20 cellular contexts compared by ENCODE assay signal in the genomic region with DNA sequence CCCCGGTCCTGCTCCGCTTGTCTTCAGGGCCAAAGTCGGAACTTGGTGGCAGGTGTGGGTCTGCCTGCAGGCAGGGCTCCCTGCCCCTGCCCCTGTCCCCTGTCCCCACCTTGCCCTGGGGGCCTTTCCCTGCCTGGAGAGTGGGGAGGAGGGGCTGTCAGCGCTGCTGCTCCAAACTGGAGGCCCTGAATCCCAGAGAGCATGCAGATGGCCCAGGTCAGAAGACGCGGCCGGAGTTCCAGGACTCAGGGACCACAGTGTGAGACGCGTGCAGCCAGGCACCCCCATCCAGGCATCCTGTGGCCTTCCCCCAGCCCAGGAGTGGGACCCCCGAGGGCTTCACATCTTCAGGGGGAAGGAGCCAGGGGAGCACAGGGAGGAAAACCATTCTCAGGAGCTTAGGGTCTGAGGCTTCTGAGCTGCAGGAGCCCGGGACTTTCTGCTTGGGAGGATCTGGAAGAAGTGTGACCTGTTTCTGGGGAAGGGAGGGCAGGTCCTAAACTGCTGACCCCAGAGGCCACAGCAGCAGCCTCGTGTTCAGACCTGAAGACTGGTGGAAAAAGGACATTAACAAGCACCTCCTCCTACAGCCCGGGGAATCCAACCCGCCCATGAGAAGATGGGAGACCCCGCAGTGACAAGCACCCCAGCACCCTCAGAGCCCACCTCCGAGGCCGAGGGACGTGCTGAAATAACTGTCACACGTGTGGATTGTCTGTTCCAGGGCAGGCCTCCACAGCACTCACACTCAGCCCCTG. TPM values are rescaled to one million over a fixed set of nuclear protein-coding genes. Genes with fewer than 3 reads are reported as not detected.
"Had no signal": no experiment of that assay in that cellular context is flagged by ENCODE, and none has a peak within 500 bp of the region (broad histone marks: within the 10 kb centered on the region; RNA-seq: fewer than 3 reads in every experiment).

No MANE protein-coding gene starts in this region.

- H3K4me1 Mint-ChIP-seq: activated CD8-positive, alpha-beta memory T cell treated with anti-CD3 and anti-CD28 coated beads, Interleukin-2, amount 10 ng/mL, durations not matched to agents 7 days and 5 days; memory B cell; T-cell had no signal

- H3K4me3 ChIP-seq: coronary artery, heart right ventricle, left lung, prostate gland, right lobe of liver, SK-N-MC had no signal

- H3K4me3 Mint-ChIP-seq: activated CD8-positive, alpha-beta memory T cell treated with anti-CD3 and anti-CD28 coated beads, Interleukin-2, amount 10 ng/mL, durations not matched to agents 7 days and 5 days; memory B cell; naive thymus-derived CD8-positive, alpha-beta T cell; T-cell; type B pancreatic cell had no signal

- H3K4me1 ChIP-seq: foreskin keratinocyte, left lung, prostate gland, right lobe of liver had no signal

- H3K27me3 Mint-ChIP-seq: activated CD8-positive, alpha-beta memory T cell treated with anti-CD3 and anti-CD28 coated beads, Interleukin-2, amount 10 ng/mL, durations not matched to agents 7 days and 5 days; type B pancreatic cell had no signal

- H3K27ac ChIP-seq: foreskin keratinocyte, left lung, prostate gland, right lobe of liver, SK-N-MC had no signal

- H3K36me3 ChIP-seq: heart right ventricle, left lung, prostate gland, right lobe of liver had no signal

- H3K9me3 ChIP-seq: heart right ventricle, left lung, prostate gland, right lobe of liver had no signal

- DNase-seq: activated CD4-positive, alpha-beta T cell treated with anti-CD3 and anti-CD28 coated beads for 1 hour; activated CD4-positive, alpha-beta T cell treated with anti-CD3 and anti-CD28 coated beads, Interleukin-2, amount 50 U/mL, for 4 hours; activated CD8-positive, alpha-beta memory T cell treated with anti-CD3 and anti-CD28 coated beads, Interleukin-2, amount 10 ng/mL, durations not matched to agents 7 days and 5 days; activated naive CD4-positive, alpha-beta T cell treated with anti-CD3 and anti-CD28 coated beads, Interleukin-2, amount 50 U/mL, for 16 hours; activated T-cell treated with anti-CD3 and anti-CD28 coated beads, Interleukin-2, amount 50 U/mL, for 1 hour; central memory CD4-positive, alpha-beta T cell; effector CD8-positive, alpha-beta T cell; foreskin keratinocyte; heart right ventricle; left lung; naive thymus-derived CD8-positive, alpha-beta T cell; right lobe of liver; T-cell had no signal

- H3K27me3 ChIP-seq: foreskin keratinocyte, right lobe of liver had no signal

- H3K36me3 Mint-ChIP-seq: activated CD8-positive, alpha-beta memory T cell treated with anti-CD3 and anti-CD28 coated beads, Interleukin-2, amount 10 ng/mL, durations not matched to agents 7 days and 5 days; memory B cell; naive thymus-derived CD8-positive, alpha-beta T cell; T-cell; type B pancreatic cell had no signal

- H3K9me3 Mint-ChIP-seq: activated T-helper 2 cell treated with anti-CD3 and anti-CD28 coated beads, Interferon-gamma antibody, Interleukin-2, Interleukin-4, amounts not matched to agents 10 μg/mL and 5 μg/mL and 100 μg/mL, durations not matched to agents 14 hours and 24 hours and 36 hours; memory B cell; naive thymus-derived CD8-positive, alpha-beta T cell; T-cell; type B pancreatic cell had no signal

- H3K27ac Mint-ChIP-seq: activated CD8-positive, alpha-beta memory T cell treated with anti-CD3 and anti-CD28 coated beads, Interleukin-2, amount 10 ng/mL, durations not matched to agents 7 days and 5 days; activated T-helper 2 cell treated with anti-CD3 and anti-CD28 coated beads, Interferon-gamma antibody, Interleukin-2, Interleukin-4, amounts not matched to agents 10 μg/mL and 5 μg/mL and 100 μg/mL, durations not matched to agents 14 hours and 24 hours and 36 hours; memory B cell; naive thymus-derived CD8-positive, alpha-beta T cell; T-cell; type B pancreatic cell had no signal

RNA-seq across cellular contexts. Expression of gene RASGEF1C, which starts 38.0 kb away (rescaled TPM):
- total RNA-seq: activated CD8-positive, alpha-beta memory T cell treated with anti-CD3 and anti-CD28 coated beads, Interleukin-2, amount 10 ng/mL, durations not matched to agents 7 days and 5 days; activated T-helper 2 cell treated with anti-CD3 and anti-CD28 coated beads, Interferon-gamma antibody, Interleukin-2, Interleukin-4, amounts not matched to agents 10 μg/mL and 5 μg/mL and 100 μg/mL, durations not matched to agents 14 hours and 24 hours and 36 hours; endothelial cell of umbilical vein; foreskin keratinocyte; left lung; naive thymus-derived CD8-positive, alpha-beta T cell; T-cell had no signal
